ENCODE assay signal across 14 cellular contexts in the genomic region with DNA sequence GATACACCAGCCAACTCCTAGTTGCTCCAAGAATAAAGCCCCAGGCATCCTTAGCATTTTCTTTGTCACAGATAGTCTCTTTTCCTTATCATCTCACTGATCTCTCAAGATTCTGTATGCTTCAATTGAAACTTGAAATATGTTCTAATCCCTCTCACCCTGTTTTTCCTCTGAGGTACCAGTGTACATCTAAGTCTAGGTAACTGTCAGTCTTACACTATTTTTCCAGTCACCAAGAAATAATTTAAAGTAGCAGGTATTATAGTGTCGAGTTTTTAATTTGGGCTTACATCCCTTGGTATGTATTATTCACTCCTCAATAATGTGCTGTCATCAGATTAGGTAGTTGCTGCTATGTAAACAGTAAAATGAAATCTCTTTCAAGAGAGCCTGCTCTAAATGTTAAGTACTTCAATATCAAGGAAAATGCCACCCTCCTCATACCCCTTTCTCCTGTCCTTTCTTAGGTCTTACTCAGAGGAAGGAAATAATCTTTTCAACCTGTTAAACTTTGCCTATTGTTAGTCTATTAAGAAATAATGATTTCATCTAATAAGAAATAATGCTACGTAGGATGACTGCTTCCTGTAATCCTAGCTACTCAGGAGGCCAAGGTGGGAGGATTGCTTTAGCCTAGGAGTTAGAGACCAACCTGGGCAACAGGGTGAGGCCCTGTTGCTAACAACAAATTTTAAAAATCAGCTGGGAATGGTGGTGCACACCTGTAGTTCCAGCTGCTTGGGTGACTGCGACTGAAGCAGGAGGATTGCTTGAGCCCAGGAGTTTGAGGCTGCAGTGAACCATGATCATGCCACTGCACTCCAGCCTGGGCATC. TPM values are rescaled to one million over a fixed set of nuclear protein-coding genes. Genes with fewer than 3 reads are reported as not detected.
A peak's percentile ranks its signal among the peaks of the same experiment; 100 is the strongest.
DNase-seq lines count a peak whose midpoint lies in the region; TF ChIP-seq lines count a peak whose summit lies in the region.
"Had no signal": no experiment of that assay in that cellular context is flagged by ENCODE, and none has a peak within 500 bp of the region (broad histone marks: within the 10 kb centered on the region; RNA-seq: fewer than 3 reads in every experiment).

No MANE protein-coding gene starts in this region.

- H3K4me1 ChIP-seq in fibroblast of lung (ENCODE audit: control insufficient read depth, extremely low read depth, insufficient read depth, low read length) (peaks cover 14% of the 10 kb centered on the region), SJCRH30 (peaks cover 13% of the 10 kb centered on the region)

- peaks cover 87% of the 10 kb centered on the region for H3K79me2 ChIP-seq in fibroblast of lung (ENCODE audit: control insufficient read depth, insufficient read depth, low read length)

- H3K27ac ChIP-seq in RWPE1, result peak overlapping the region; percentile 80
- H3K27ac ChIP-seq in fibroblast of lung (ENCODE audit: insufficient read depth, low read length), result peak overlapping the region; percentile 0
- no peak overlapping the region for H3K27ac ChIP-seq in SJCRH30
- H3K27ac ChIP-seq: ovary had no signal

- DNase-seq in EL (peak; percentile 57), RWPE1 (ENCODE audit: low spot score) (peak; percentile 33), fibroblast of lung (ENCODE audit: low read depth in 2 of 2) (peak in 1 of 2 donors; percentile 75), renal cortical epithelial cell (ENCODE audit: low read depth) (peak; percentile 66), SJCRH30 (no peak), NCI-H510A (lab: John Stamatoyannopoulos, UW) (no peak), activated gamma-delta T cell treated with Interleukin-2 at 50 U/mL for 16 hours (no peak), NCI-H2171 treated with DMSO at 0.1 percent for 48 hours (lab: John Stamatoyannopoulos, UW) (no peak)
- DNase-seq: DMS 273 treated with DMSO at 0.1 percent for 48 hours; NCI-H1436; ovary; stimulated activated CD4-positive, alpha-beta T cell treated with anti-CD3 and anti-CD28 coated beads, Interleukin-2, amount 100 ng/mL, for 48 hours; stimulated activated naive CD8-positive, alpha-beta T cell treated with anti-CD3 and anti-CD28 coated beads, Interleukin-15, Interleukin-2, amounts not matched to agents 100 U/mL and 50 U/mL, for 24 hours; T-cell had no signal

- H3K9me3 ChIP-seq in fibroblast of lung (ENCODE audit: control insufficient read depth, insufficient read depth, low read depth, low read length) (no peaks in the 10 kb centered on the region), SJCRH30 (replicated peaks) (no peaks in the 10 kb centered on the region)
- H3K9me3 ChIP-seq: ovary had no signal

- H3K4me3 ChIP-seq in fibroblast of lung (replicated peaks in 1 of 4; ENCODE audit: control extremely low read depth in 1 of 4, insufficient read depth in 1 of 4, low read depth in 3 of 4, low read length in 4 of 4) (no peak overlapping the region), SJCRH30 (no peak overlapping the region)
- H3K4me3 ChIP-seq: ovary had no signal

- H4K20me1 ChIP-seq in fibroblast of lung (ENCODE audit: control insufficient read depth, extremely low read depth, insufficient read depth, low read length), result peaks cover 6% of the 10 kb centered on the region

- TF ChIP-seq CTCF in RWPE1 (conservative IDR thresholded peaks at IDR 0.05; ENCODE audit: low read depth), result no peak
- no peak for TF ChIP-seq CTCF in fibroblast of lung (conservative IDR thresholded peaks at IDR 0.05 in 1 of 2, IDR thresholded peaks at IDR 0.05 in 1 of 2; ENCODE audit: low read depth in 1 of 2, low read length in 2 of 2)

- H3K4me2 ChIP-seq in fibroblast of lung (ENCODE audit: extremely low read depth, insufficient read depth, low read length), result peak overlapping the region; percentile 28

- CTCF ChIA-PET in RWPE1 (lab: Yijun Ruan, JAX), result no interaction called here

- no peaks in the 10 kb centered on the region for H3K27me3 ChIP-seq in fibroblast of lung (ENCODE audit: control insufficient read depth, insufficient read depth, low read length)
- H3K27me3 ChIP-seq in SJCRH30, result no peaks in the 10 kb centered on the region
- H3K27me3 ChIP-seq: ovary had no signal

- no peak overlapping the region for H2AFZ ChIP-seq in fibroblast of lung (ENCODE audit: low read length)

- POLR2A ChIA-PET in RWPE1 (lab: Yijun Ruan, JAX; ENCODE audit: low non-redundant PET), result no interaction called here

- no peaks in the 10 kb centered on the region for H3K36me3 ChIP-seq in fibroblast of lung (ENCODE audit: control insufficient read depth, insufficient read depth, low read length)
- peaks cover 50% of the 10 kb centered on the region for H3K36me3 ChIP-seq in SJCRH30
- H3K36me3 ChIP-seq: ovary had no signal

- H3K9ac ChIP-seq in fibroblast of lung (ENCODE audit: insufficient read depth, low read length), result no peak overlapping the region

RNA-seq across cellular contexts. Expression of gene TSC22D2, which starts 39.8 kb away (rescaled TPM):
- total RNA-seq in fibroblast of lung (10.3 and 23.6 TPM in 2 replicates), renal cortical epithelial cell (10.6 and 28.4 TPM in 2 replicates)
- polyA plus RNA-seq in fibroblast of lung, result 29.3 and 45.5 TPM in 2 replicates
- 30.3 and 41.2 TPM in 2 replicates for polyA plus RNA-seq in fibroblast of lung (2012)
- 11.1 and 13.0 TPM in 2 replicates for polyA minus RNA-seq in fibroblast of lung (ENCODE audit: low replicate concordance)
- total RNA-seq in SJCRH30 (2014; rRNA removed; shearing (Covaris generic)), result 37.1 and 44.5 TPM in 2 replicates

Comparison
In these comparisons a context has a peak if more than half of its experiments do, and no peak if none do; other contexts are left out.
1. DNase-seq: peak in EL (single experiment), RWPE1 (single experiment) and renal cortical epithelial cell (single experiment); none in SJCRH30 (0 of 2), NCI-H510A (single experiment), activated gamma-delta T cell treated with Interleukin-2 at 50 U/mL for 16 hours (single experiment) and NCI-H2171 treated with DMSO at 0.1 percent for 48 hours (single experiment).